ENCODE assay signal across 35 cellular contexts in genomic region chr17:12037970-12038369, GRCh38.
"Had no signal": no experiment of that assay in that cellular context is flagged by ENCODE, and none has a peak within 500 bp of the region (broad histone marks: within the 10 kb centered on the region; RNA-seq: fewer than 3 reads in every experiment).

No MANE protein-coding gene starts in this region.

- H3K27me3 Mint-ChIP-seq: activated B cell treated with CpG ODN at 0.5 μM for 24 hours; activated CD8-positive, alpha-beta T cell treated with anti-CD3 and anti-CD28 coated beads for 36 hours; activated naive CD8-positive, alpha-beta T cell treated with anti-CD3 and anti-CD28 coated beads for 36 hours; activated naive CD8-positive, alpha-beta T cell treated with anti-CD3 and anti-CD28 coated beads, Interleukin-2, amount 50 U/mL, for 24 hours; effector memory CD8-positive, alpha-beta T cell; T-cell had no signal

- H3K27ac Mint-ChIP-seq: activated B cell treated with CpG ODN at 0.5 μM for 24 hours; activated CD8-positive, alpha-beta T cell treated with anti-CD3 and anti-CD28 coated beads for 36 hours; activated naive CD8-positive, alpha-beta T cell treated with anti-CD3 and anti-CD28 coated beads for 36 hours; activated naive CD8-positive, alpha-beta T cell treated with anti-CD3 and anti-CD28 coated beads, Interleukin-2, amount 50 U/mL, for 24 hours; effector memory CD8-positive, alpha-beta T cell; T-cell; T-helper 1 cell treated with Interleukin-12 subunit alpha and Interleukin-12 subunit beta and Interleukin-4 antibody, amounts not matched to agents 30 μg/mL and 1 μg/mL, for 36 hours; T-helper 2 cell treated with Interferon-gamma antibody and Interleukin-4, amounts not matched to agents 5 μg/mL and 100 μg/mL, for 36 hours had no signal

- H3K4me3 ChIP-seq: adrenal gland, body of pancreas, esophagus squamous epithelium, gastroesophageal sphincter had no signal

- H3K9me3 Mint-ChIP-seq: activated B cell treated with CpG ODN at 0.5 μM for 24 hours; activated CD8-positive, alpha-beta T cell treated with anti-CD3 and anti-CD28 coated beads for 36 hours; activated naive CD8-positive, alpha-beta T cell treated with anti-CD3 and anti-CD28 coated beads, Interleukin-2, amount 50 U/mL, for 24 hours; activated T-cell treated with anti-CD3 and anti-CD28 coated beads, Interleukin-2, amount 50 U/mL, for 4 hours; effector memory CD8-positive, alpha-beta T cell; T-cell; T-helper 1 cell treated with Interleukin-12 subunit alpha and Interleukin-12 subunit beta and Interleukin-4 antibody, amounts not matched to agents 30 μg/mL and 1 μg/mL, for 36 hours; T-helper 2 cell treated with Interferon-gamma antibody and Interleukin-4, amounts not matched to agents 5 μg/mL and 100 μg/mL, for 36 hours had no signal

- H3K27me3 ChIP-seq: adrenal gland, body of pancreas, esophagus squamous epithelium, gastroesophageal sphincter had no signal

- ATAC-seq: activated CD4-positive, CD25-positive, alpha-beta regulatory T cell treated with anti-CD3 and anti-CD28 coated beads, Interleukin-2, amount 50 U/mL, for 24 hours; activated CD8-positive, alpha-beta T cell treated with anti-CD3 and anti-CD28 coated beads for 36 hours; activated naive CD8-positive, alpha-beta T cell treated with anti-CD3 and anti-CD28 coated beads, Interleukin-2, amount 50 U/mL, for 24 hours; activated T-cell treated with anti-CD3 and anti-CD28 coated beads, Interleukin-2, amount 50 U/mL, for 4 hours; body of pancreas; effector memory CD8-positive, alpha-beta T cell; gastroesophageal sphincter; T-cell had no signal

- H3K27ac ChIP-seq: adrenal gland, body of pancreas, epithelial cell of prostate, esophagus squamous epithelium, gastroesophageal sphincter, WERI-Rb-1 had no signal

- H3K4me3 Mint-ChIP-seq: activated B cell treated with CpG ODN at 0.5 μM for 24 hours; activated CD8-positive, alpha-beta T cell treated with anti-CD3 and anti-CD28 coated beads for 36 hours; activated naive CD8-positive, alpha-beta T cell treated with anti-CD3 and anti-CD28 coated beads for 36 hours; activated naive CD8-positive, alpha-beta T cell treated with anti-CD3 and anti-CD28 coated beads, Interleukin-2, amount 50 U/mL, for 24 hours; activated T-cell treated with anti-CD3 and anti-CD28 coated beads, Interleukin-2, amount 50 U/mL, for 4 hours; effector memory CD8-positive, alpha-beta T cell; T-cell; T-helper 1 cell treated with Interleukin-12 subunit alpha and Interleukin-12 subunit beta and Interleukin-4 antibody, amounts not matched to agents 30 μg/mL and 1 μg/mL, for 36 hours; T-helper 2 cell treated with Interferon-gamma antibody and Interleukin-4, amounts not matched to agents 5 μg/mL and 100 μg/mL, for 36 hours had no signal

- FAIRE-seq: colon, endometrium, endothelial cell of umbilical vein had no signal

- DNase-seq: activated B cell treated with CpG ODN at 0.5 μM for 24 hours; activated CD4-positive, alpha-beta T cell treated with anti-CD3 and anti-CD28 coated beads for 48 hours; activated CD4-positive, alpha-beta T cell treated with anti-CD3 and anti-CD28 coated beads, Interleukin-2, amount 50 U/mL, for 1 hour; activated CD4-positive, alpha-beta T cell treated with anti-CD3 and anti-CD28 coated beads, Interleukin-2, amount 50 U/mL, for 48 hours; activated CD8-positive, alpha-beta memory T cell treated with anti-CD3 and anti-CD28 coated beads for 24 hours; activated CD8-positive, alpha-beta T cell treated with anti-CD3 and anti-CD28 coated beads for 36 hours; activated gamma-delta T cell; activated naive CD4-positive, alpha-beta T cell; activated naive CD4-positive, alpha-beta T cell treated with anti-CD3 and anti-CD28 coated beads, Interleukin-2, amount 50 U/mL, for 16 hours; activated naive CD8-positive, alpha-beta T cell treated with anti-CD3 and anti-CD28 coated beads for 36 hours; activated naive CD8-positive, alpha-beta T cell treated with anti-CD3 and anti-CD28 coated beads, Interleukin-2, amount 50 U/mL, for 24 hours; activated T-cell treated with anti-CD3 and anti-CD28 coated beads, Interleukin-2, amount 50 U/mL, for 4 hours; adrenal gland; amygdala; aorta; body of pancreas; caudate nucleus; cortex of kidney; dermis blood vessel endothelial cell; effector CD4-positive, alpha-beta T cell; effector memory CD8-positive, alpha-beta T cell; esophagus squamous epithelium; foreskin melanocyte; SW 1271; T-cell; T1000; WERI-Rb-1 had no signal

- H3K9me3 ChIP-seq: adrenal gland, body of pancreas, esophagus squamous epithelium, gastroesophageal sphincter had no signal

- H3K36me3 ChIP-seq: adrenal gland had no signal
